Comparison of ENCODE assay signal across 6 cellular contexts in the genomic region with DNA sequence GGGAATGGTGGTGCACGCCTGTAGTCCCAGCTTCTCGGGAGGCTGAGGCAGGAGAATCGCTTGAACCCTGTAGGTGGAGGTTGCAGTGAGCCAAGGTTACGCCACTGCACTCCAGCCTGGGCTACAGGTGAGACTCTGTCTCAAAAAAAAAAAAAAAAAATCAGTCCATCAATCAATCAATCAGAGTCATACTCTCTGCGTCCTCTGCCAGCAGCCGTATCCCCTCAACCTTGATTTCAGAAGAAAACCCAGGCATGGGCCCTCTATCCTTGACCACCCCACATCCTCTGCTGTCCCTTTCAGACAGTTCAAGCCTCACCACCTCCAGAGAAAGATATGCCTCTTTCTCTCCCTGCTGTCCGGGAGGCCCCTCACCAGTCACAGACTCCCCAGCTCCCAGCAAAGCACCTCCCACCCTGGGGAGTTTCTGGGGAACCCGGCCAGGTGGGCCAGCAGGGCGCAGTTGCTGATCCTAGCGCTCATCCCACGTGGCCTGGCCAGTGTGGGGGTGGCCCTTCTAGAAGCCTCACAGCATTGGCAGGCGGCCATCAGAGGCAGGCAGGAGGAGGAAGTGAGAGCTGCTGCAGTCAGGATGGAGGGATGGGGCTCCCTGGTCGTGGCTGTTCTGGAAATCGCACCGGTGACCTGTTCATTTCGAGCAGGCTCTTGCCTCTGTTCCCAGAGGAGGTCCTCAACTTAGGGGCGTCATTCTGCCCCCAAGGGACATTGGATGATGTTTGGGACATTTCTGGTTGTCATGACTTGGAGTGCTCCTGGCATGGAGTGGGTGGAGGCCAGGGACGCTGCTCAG. TPM values are rescaled to one million over a fixed set of nuclear protein-coding genes. Genes with fewer than 3 reads are reported as not detected.
DNase-seq lines count a peak whose midpoint lies in the region; ATAC-seq and TF ChIP-seq lines count a peak whose summit lies in the region.

No MANE protein-coding gene starts in this region.

- CTCF ChIA-PET in GM10248 (lab: Yijun Ruan, JAX), result interaction anchor here (0.9 to 1.8 kb wide), 2 partner anchors 31 to 110 kb away, joined by 3 to 4 read pairs; partner anchors contain the start of gene PLEKHJ1

- ATAC-seq in HG03342 (IDR thresholded peaks at IDR 0.05; ENCODE audit: unreplicated experiment), result no peak

- H3K9me3 ChIP-seq in skeletal muscle satellite cell (replicated peaks; ENCODE audit: low read length), result no peaks in the 10 kb centered on the region

- TF ChIP-seq POLR2A in erythroblast (IDR thresholded peaks at IDR 0.05; ENCODE audit: low read length), result peak; percentile 32

- peak overlapping the region; percentile 6 for H3K9ac ChIP-seq in skeletal muscle satellite cell (ENCODE audit: low read depth, low read length)

- H3K36me3 ChIP-seq in skeletal muscle satellite cell (ENCODE audit: insufficient read depth, low read length), result peaks cover 13% of the 10 kb centered on the region

- peak overlapping the region; percentile 49 for H3K4me2 ChIP-seq in skeletal muscle satellite cell (ENCODE audit: low read length)

- no peak for TF ChIP-seq CTCF in GM10248 (IDR thresholded peaks at IDR 0.05; ENCODE audit: control extremely low read depth, extremely low read depth, low read depth, missing control alignments)

- peak; percentile 75 for DNase-seq in GM10248 (ENCODE audit: extremely low spot score)
- DNase-seq in NOMO-1 (lab: John Stamatoyannopoulos, UW; ENCODE audit: unreplicated experiment in 2 of 2), result peak; percentile 78 to 80
- peak; percentile 78 to 83 for DNase-seq in erythroblast (lab: John Stamatoyannopoulos, UW)
- no peak for DNase-seq in activated effector memory CD4-positive, alpha-beta T cell treated with anti-CD3 and anti-CD28 coated beads, Interleukin-2, amount 50 U/mL, for 16 hours

- peaks cover 25% of the 10 kb centered on the region for H3K4me1 ChIP-seq in skeletal muscle satellite cell (ENCODE audit: control insufficient read depth, insufficient read depth, low read length)

- peak overlapping the region; percentile 34 for H3K4me3 ChIP-seq in skeletal muscle satellite cell (ENCODE audit: low read length)

- POLR2A ChIA-PET in GM10248 (lab: Yijun Ruan, JAX), result interaction anchor here (1.1 kb wide), 1 partner anchor 209 kb away, joined by 4 read pairs; the partner anchor contains the start of gene GADD45B

- no peaks in the 10 kb centered on the region for H3K27me3 ChIP-seq in skeletal muscle satellite cell (ENCODE audit: control insufficient read depth, insufficient read depth, low read length)

RNA-seq across cellular contexts. Expression of gene JSRP1, which starts 10.2 kb away (rescaled TPM):
- total RNA-seq in skeletal muscle satellite cell (2012; rRNA removed), result 2.3 and 9.4 TPM in 2 replicates

RNA-seq across cellular contexts. Expression of gene PEAK3, which starts 15.6 kb away (rescaled TPM):
- total RNA-seq in skeletal muscle satellite cell (2012; rRNA removed), result not detected in 2 replicates

RNA-seq across cellular contexts. Expression of gene AMH, which starts 17.3 kb away (rescaled TPM):
- total RNA-seq in skeletal muscle satellite cell (2012; rRNA removed), result 0.76 and 1.1 TPM in 2 replicates

RNA-seq across cellular contexts. Expression of gene SF3A2, which starts 29.8 kb away (rescaled TPM):
- 25.3 and 25.8 TPM in 2 replicates for total RNA-seq in skeletal muscle satellite cell (2012; rRNA removed)

RNA-seq across cellular contexts. Expression of gene PLEKHJ1, which starts 30.3 kb away (rescaled TPM):
- total RNA-seq in skeletal muscle satellite cell (2012; rRNA removed), result 32.4 and 40.4 TPM in 2 replicates
